Comparison of ENCODE assay signal across 9 cellular contexts in genomic region chr5:134101686-134102439, GRCh38. TPM values are rescaled to one million over a fixed set of nuclear protein-coding genes. Genes with fewer than 3 reads are reported as not detected.
A peak's percentile ranks its signal among the peaks of the same experiment; 100 is the strongest.
DNase-seq lines count a peak whose midpoint lies in the region; ATAC-seq, FAIRE-seq and TF ChIP-seq lines count a peak whose summit lies in the region.
"Had no signal": no experiment of that assay in that cellular context is flagged by ENCODE, and none has a peak within 500 bp of the region (broad histone marks: within the 10 kb centered on the region; RNA-seq: fewer than 3 reads in every experiment).

No MANE protein-coding gene starts in this region.

- ATAC-seq in GM21737 (IDR thresholded peaks at IDR 0.05; ENCODE audit: unreplicated experiment): no peak

- H3K9ac ChIP-seq in kidney (ENCODE audit: low read length in 2 of 2): no peak overlapping the region

- no peaks in the 10 kb centered on the region for H3K9me3 ChIP-seq in kidney (ENCODE audit: control insufficient read depth in 1 of 2, low read length in 2 of 2)

- H3K4me3 ChIP-seq in brain microvascular endothelial cell (ENCODE audit: low read depth, low read length) (no peak overlapping the region), kidney (ENCODE audit: low read length in 2 of 2) (no peak overlapping the region)

- H3K27ac ChIP-seq in brain microvascular endothelial cell (no peak overlapping the region), kidney (ENCODE audit: low read depth in 2 of 2, low read length in 2 of 2) (no peak overlapping the region)

- intact Hi-C loops in kidney (cut with DNase I): no loop called here

- FAIRE-seq in kidney (lab: Jason Lieb, UNC): no peak
- FAIRE-seq: TTC549 had no signal

- H3K36me3 ChIP-seq in brain microvascular endothelial cell (replicated peaks) (no peaks in the 10 kb centered on the region), kidney (ENCODE audit: control insufficient read depth in 1 of 2, insufficient read depth in 2 of 2, low read length in 2 of 2) (no peaks in the 10 kb centered on the region)

- no peaks in the 10 kb centered on the region for H3K27me3 ChIP-seq in brain microvascular endothelial cell (replicated peaks)

- TF ChIP-seq CTCF in brain microvascular endothelial cell (IDR thresholded peaks at IDR 0.05; ENCODE audit: low read depth, low read length, missing control alignments): peak; percentile 94
- TF ChIP-seq CTCF in kidney (IDR thresholded peaks at IDR 0.05; ENCODE audit: borderline replicate concordance, extremely low read depth, insufficient read depth): peak; percentile 55

- H3K4me1 ChIP-seq in kidney (ENCODE audit: control insufficient read depth in 1 of 2, insufficient read depth in 1 of 2, low read depth in 1 of 2, low read length in 2 of 2): peaks cover 0 to 10% of the 10 kb centered on the region in 2 donors

- peak; percentile 89 for DNase-seq in D341Med (ENCODE audit: low spot score)
- peak; percentile 70 for DNase-seq in HuH-7.5 (ENCODE audit: low spot score)
- peak; percentile 72 for DNase-seq in UCSD-AML1 (lab: John Stamatoyannopoulos, UW; ENCODE audit: unreplicated experiment)
- no peak for DNase-seq in brain microvascular endothelial cell
- DNase-seq in kidney: peak; percentile 78
- DNase-seq in stimulated activated CD4-positive, alpha-beta T cell treated with anti-CD3 and anti-CD28 coated beads, Interleukin-4, amount 100 ng/mL, for 48 hours (ENCODE audit: low read depth in 2 of 2): peak; percentile 62 to 72
- DNase-seq in dedifferentiated amniotic fluid mesenchymal stem cell (ENCODE audit: extremely low spot score): no peak

- in situ Hi-C loops in brain microvascular endothelial cell (cut with HindIII; ENCODE audit: low pct_ligation_motif_present, low sequenced_read_pairs): no loop called here

RNA-seq across cellular contexts. Expression of gene TCF7, which starts 12.6 kb away (rescaled TPM):
- total RNA-seq in kidney: 15.6 TPM
- 1.2 TPM for polyA plus RNA-seq in kidney (ENCODE audit: insufficient read depth, low read depth, low replicate concordance)

Comparison
In these comparisons a context has a peak if more than half of its experiments do, and no peak if none do; other contexts are left out.
1. DNase-seq: peak in D341Med (single experiment), HuH-7.5 (single experiment), UCSD-AML1 (single experiment), kidney (single experiment) and stimulated activated CD4-positive, alpha-beta T cell treated with anti-CD3 and anti-CD28 coated beads, Interleukin-4, amount 100 ng/mL, for 48 hours (2 of 2); none in brain microvascular endothelial cell (single experiment) and dedifferentiated amniotic fluid mesenchymal stem cell (single experiment).